Comparison of ENCODE assay signal across 14 cellular contexts in genomic region chr3:71005797-71006321, GRCh38.
DNase-seq lines count a peak whose midpoint lies in the region; ATAC-seq and TF ChIP-seq lines count a peak whose summit lies in the region.
"Had no signal": no experiment of that assay in that cellular context is flagged by ENCODE, and none has a peak within 500 bp of the region (broad histone marks: within the 10 kb centered on the region; RNA-seq: fewer than 3 reads in every experiment).

No MANE protein-coding gene starts in this region.

- intact Hi-C loops in right cardiac atrium (cut with DNase I), result loop anchor here in 1 of 4 donors (5.0 to 10.0 kb wide), 2 partner anchors 61 to 579 kb away; partner anchors contain the start of gene FOXP1

- H3K9me3 ChIP-seq in RWPE2 (ENCODE audit: severe bottlenecking) (no peaks in the 10 kb centered on the region), right cardiac atrium (ENCODE audit: control insufficient read depth, low read length) (no peaks in the 10 kb centered on the region)
- H3K9me3 ChIP-seq: BLaER1 had no signal

- WGBS in right cardiac atrium, result 33% methylated on average over 8 of the region's 8 CpGs

- no peak for DNase-seq in RWPE2 (ENCODE audit: low spot score)
- DNase-seq in brain microvascular endothelial cell, result peak; percentile 50
- DNase-seq in right cardiac atrium, result no peak
- DNase-seq in pulmonary artery endothelial cell (ENCODE audit: low read depth, low spot score), result peak; percentile 51
- DNase-seq in NK-92 (lab: John Stamatoyannopoulos, UW; ENCODE audit: unreplicated experiment), result no peak
- DNase-seq: activated B cell treated with CpG ODN at 0.5 μM for 24 hours; activated T-cell treated with anti-CD3 and anti-CD28 coated beads for 4 hours; stimulated activated CD4-positive, alpha-beta T cell treated with anti-CD3 and anti-CD28 coated beads, Interleukin-2, amount 100 ng/mL, for 24 hours had no signal

- in situ Hi-C loops in brain microvascular endothelial cell (cut with HindIII; ENCODE audit: low pct_ligation_motif_present, low sequenced_read_pairs), result no loop called here

- H3K36me3 ChIP-seq in RWPE2 (ENCODE audit: low read depth) (no peaks in the 10 kb centered on the region), brain microvascular endothelial cell (replicated peaks) (no peaks in the 10 kb centered on the region)

- no peak for ATAC-seq in RWPE2 (ENCODE audit: low read depth)
- ATAC-seq in right cardiac atrium, result peak; percentile 66 to 76
- ATAC-seq in HG03378 (IDR thresholded peaks at IDR 0.05; ENCODE audit: unreplicated experiment), result no peak
- ATAC-seq in HG02885 (IDR thresholded peaks at IDR 0.05; ENCODE audit: poor library complexity, unreplicated experiment), result no peak
- ATAC-seq in HG03469 (IDR thresholded peaks at IDR 0.05; ENCODE audit: unreplicated experiment), result no peak
- ATAC-seq: GM23338 had no signal

- H3K27me3 ChIP-seq in RWPE2 (ENCODE audit: insufficient read depth, poor library complexity, severe bottlenecking) (no peaks in the 10 kb centered on the region), brain microvascular endothelial cell (replicated peaks) (no peaks in the 10 kb centered on the region), right cardiac atrium (ENCODE audit: control insufficient read depth, insufficient read depth) (no peaks in the 10 kb centered on the region)
- H3K27me3 ChIP-seq: BLaER1 had no signal

- H3K4me1 ChIP-seq in RWPE2 (ENCODE audit: insufficient read depth, poor library complexity, severe bottlenecking), result peaks cover 25% of the 10 kb centered on the region
- no peaks in the 10 kb centered on the region for H3K4me1 ChIP-seq in right cardiac atrium (ENCODE audit: control insufficient read depth, insufficient read depth, low read length)
- H3K4me1 ChIP-seq: parathyroid adenoma had no signal

- H3K27ac ChIP-seq in RWPE2 (ENCODE audit: poor library complexity, severe bottlenecking) (peak overlapping the region; percentile 76), brain microvascular endothelial cell (peak overlapping the region; percentile 83), right cardiac atrium (ENCODE audit: low read length) (no peak overlapping the region)
- H3K27ac ChIP-seq: BLaER1, parathyroid adenoma had no signal

- TF ChIP-seq CTCF in RWPE2 (IDR thresholded peaks at IDR 0.05; ENCODE audit: poor library complexity, severe bottlenecking) (no peak), brain microvascular endothelial cell (IDR thresholded peaks at IDR 0.05; ENCODE audit: low read depth, low read length, missing control alignments) (no peak)

- H3K4me3 ChIP-seq in RWPE2 (ENCODE audit: severe bottlenecking) (no peak overlapping the region), brain microvascular endothelial cell (ENCODE audit: low read depth, low read length) (no peak overlapping the region), right cardiac atrium (ENCODE audit: low read length) (peak overlapping the region; percentile 33)
- H3K4me3 ChIP-seq: BLaER1, GM23338 had no signal

Comparison
In these comparisons a context has a peak if more than half of its experiments do, and no peak if none do; other contexts are left out.
1. ATAC-seq: peak in right cardiac atrium (2 of 2); none in RWPE2 (single experiment), HG03378 (single experiment), HG02885 (single experiment) and HG03469 (single experiment).
2. DNase-seq: peak in brain microvascular endothelial cell (single experiment) and pulmonary artery endothelial cell (single experiment); none in RWPE2 (single experiment), right cardiac atrium (0 of 3) and NK-92 (single experiment).